ENCODE assay signal across 8 cellular contexts in the genomic region with DNA sequence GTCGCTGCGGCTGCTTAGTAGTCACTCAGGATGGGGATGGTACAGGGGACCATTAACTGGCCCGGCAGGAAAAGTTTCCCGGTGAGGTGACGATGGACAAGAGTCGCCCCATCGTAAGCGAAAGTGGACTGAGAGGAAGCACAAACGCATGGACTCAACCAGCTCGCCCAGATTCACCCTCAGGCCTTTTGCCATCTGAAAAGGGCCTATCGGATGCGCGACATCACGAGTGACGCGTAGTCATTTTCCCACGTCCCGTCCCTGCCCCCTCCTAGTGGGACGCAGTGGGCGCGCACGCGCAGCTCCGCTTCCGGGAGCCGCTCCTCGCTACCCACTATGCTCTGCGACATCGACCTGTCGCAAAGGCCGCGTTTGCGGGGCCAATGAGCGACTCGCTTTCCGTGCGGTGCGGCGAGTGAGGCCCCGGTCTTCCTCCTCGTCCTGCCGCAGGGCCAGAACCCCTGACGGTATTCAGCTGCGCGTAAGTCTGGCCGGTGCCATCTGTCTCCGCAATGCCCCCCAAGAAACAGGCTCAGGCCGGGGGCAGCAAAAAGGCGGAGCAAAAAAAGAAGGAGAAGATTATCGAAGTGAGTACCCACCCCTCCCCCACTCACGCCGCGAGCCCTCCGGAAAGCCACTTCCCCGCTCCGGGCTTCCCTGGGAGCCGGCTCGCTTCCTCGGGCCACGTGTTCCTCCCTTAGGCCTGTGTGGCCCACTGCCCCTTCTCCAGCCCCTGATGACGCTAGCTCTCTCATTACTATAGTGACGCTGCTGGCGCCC. TPM values are rescaled to one million over a fixed set of nuclear protein-coding genes. Genes with fewer than 3 reads are reported as not detected.
A peak's percentile ranks its signal among the peaks of the same experiment; 100 is the strongest.
DNase-seq lines count a peak whose midpoint lies in the region; ATAC-seq and TF ChIP-seq lines count a peak whose summit lies in the region.

A gene (plus strand): TSS at position 390 of the 780 bp plus-strand sequence. CDS start 123 bp downstream, at position 513.

- no peak for TF ChIP-seq CTCF in HFFc6 (IDR thresholded peaks at IDR 0.05)
- TF ChIP-seq CTCF in NB4 (IDR thresholded peaks at IDR 0.05; ENCODE audit: low read depth, low read length), result no peak
- no peak for TF ChIP-seq CTCF in suprapubic skin (IDR thresholded peaks at IDR 0.05)

- DNase-seq in GM04504 (ENCODE audit: low read depth), result peak; percentile 98
- peak; percentile 98 for DNase-seq in HFFc6
- DNase-seq in NB4 (ENCODE audit: low read depth), result peak; percentile 98
- peak; percentile 96 for DNase-seq in germinal center (ENCODE audit: low spot score)
- DNase-seq in nucleus accumbens (lab: John Stamatoyannopoulos, UW), result peak; percentile 66 to 98 (median 94)
- DNase-seq in suprapubic skin (ENCODE audit: low spot score in 2 of 2), result peak; percentile 97 to 98

- no peaks in the 10 kb centered on the region for H3K27me3 ChIP-seq in suprapubic skin

- H3K4me1 Mint-ChIP-seq in HFFc6 (ENCODE audit: low read depth), result peaks cover 63% of the 10 kb centered on the region
- H3K4me1 Mint-ChIP-seq in activated naive CD4-positive, alpha-beta T cell treated with anti-CD3 and anti-CD28 coated beads, Interleukin-2, amount 50 U/mL, for 24 hours, result peaks cover 74% of the 10 kb centered on the region

- peaks cover 4% of the 10 kb centered on the region for H3K27me3 Mint-ChIP-seq in HFFc6 (ENCODE audit: insufficient read depth)
- no peaks in the 10 kb centered on the region for H3K27me3 Mint-ChIP-seq in activated naive CD4-positive, alpha-beta T cell treated with anti-CD3 and anti-CD28 coated beads, Interleukin-2, amount 50 U/mL, for 24 hours

- H3K27ac Mint-ChIP-seq in HFFc6, result peak within 1 kb of the TSS; percentile 100
- peak within 1 kb of the TSS; percentile 100 for H3K27ac Mint-ChIP-seq in activated naive CD4-positive, alpha-beta T cell treated with anti-CD3 and anti-CD28 coated beads, Interleukin-2, amount 50 U/mL, for 24 hours

- H3K4me3 Mint-ChIP-seq in HFFc6, result peak within 1 kb of the TSS; percentile 100
- H3K4me3 Mint-ChIP-seq in activated naive CD4-positive, alpha-beta T cell treated with anti-CD3 and anti-CD28 coated beads, Interleukin-2, amount 50 U/mL, for 24 hours, result peak within 1 kb of the TSS; percentile 100

- under 1% methylated on average over 52 of the region's 63 CpGs for WGBS in suprapubic skin

- ATAC-seq in SK-N-SH treated with all-trans-retinoic acid at 6 μM for 48 hours, result peak; percentile 92

- no peaks in the 10 kb centered on the region for H3K9me3 ChIP-seq in suprapubic skin

- H3K36me3 ChIP-seq in suprapubic skin, result no peaks in the 10 kb centered on the region

- H3K27ac ChIP-seq in suprapubic skin, result peak within 1 kb of the TSS; percentile 96

- peaks cover 10% of the 10 kb centered on the region for H3K36me3 Mint-ChIP-seq in HFFc6 (ENCODE audit: low read depth)
- H3K36me3 Mint-ChIP-seq in activated naive CD4-positive, alpha-beta T cell treated with anti-CD3 and anti-CD28 coated beads, Interleukin-2, amount 50 U/mL, for 24 hours, result peaks cover 10% of the 10 kb centered on the region

- no peak for TF ChIP-seq EP300 in suprapubic skin (IDR thresholded peaks at IDR 0.05)

- peak within 1 kb of the TSS; percentile 95 for H3K4me3 ChIP-seq in NB4 (ENCODE audit: low read depth, low read length)
- peak within 1 kb of the TSS; percentile 82 for H3K4me3 ChIP-seq in suprapubic skin

- peaks cover 56% of the 10 kb centered on the region for H3K4me1 ChIP-seq in suprapubic skin

- peak; percentile 76 for TF ChIP-seq POLR2A in NB4 (IDR thresholded peaks at IDR 0.05; ENCODE audit: extremely low read depth, insufficient read length)
- peak in 1 of 2 donors; percentile 82 for TF ChIP-seq POLR2A in suprapubic skin (IDR thresholded peaks at IDR 0.05)

- H3K9me3 Mint-ChIP-seq in HFFc6, result no peaks in the 10 kb centered on the region
- H3K9me3 Mint-ChIP-seq in activated naive CD4-positive, alpha-beta T cell treated with anti-CD3 and anti-CD28 coated beads, Interleukin-2, amount 50 U/mL, for 24 hours, result no peaks in the 10 kb centered on the region

TF ChIP-seq in SK-N-SH treated with all-trans-retinoic acid at 6 μM for 48 hours, 23 proteins besides CTCF, POLR2A, EP300 and RAD21:
- TF ChIP-seq, protein P1, sequence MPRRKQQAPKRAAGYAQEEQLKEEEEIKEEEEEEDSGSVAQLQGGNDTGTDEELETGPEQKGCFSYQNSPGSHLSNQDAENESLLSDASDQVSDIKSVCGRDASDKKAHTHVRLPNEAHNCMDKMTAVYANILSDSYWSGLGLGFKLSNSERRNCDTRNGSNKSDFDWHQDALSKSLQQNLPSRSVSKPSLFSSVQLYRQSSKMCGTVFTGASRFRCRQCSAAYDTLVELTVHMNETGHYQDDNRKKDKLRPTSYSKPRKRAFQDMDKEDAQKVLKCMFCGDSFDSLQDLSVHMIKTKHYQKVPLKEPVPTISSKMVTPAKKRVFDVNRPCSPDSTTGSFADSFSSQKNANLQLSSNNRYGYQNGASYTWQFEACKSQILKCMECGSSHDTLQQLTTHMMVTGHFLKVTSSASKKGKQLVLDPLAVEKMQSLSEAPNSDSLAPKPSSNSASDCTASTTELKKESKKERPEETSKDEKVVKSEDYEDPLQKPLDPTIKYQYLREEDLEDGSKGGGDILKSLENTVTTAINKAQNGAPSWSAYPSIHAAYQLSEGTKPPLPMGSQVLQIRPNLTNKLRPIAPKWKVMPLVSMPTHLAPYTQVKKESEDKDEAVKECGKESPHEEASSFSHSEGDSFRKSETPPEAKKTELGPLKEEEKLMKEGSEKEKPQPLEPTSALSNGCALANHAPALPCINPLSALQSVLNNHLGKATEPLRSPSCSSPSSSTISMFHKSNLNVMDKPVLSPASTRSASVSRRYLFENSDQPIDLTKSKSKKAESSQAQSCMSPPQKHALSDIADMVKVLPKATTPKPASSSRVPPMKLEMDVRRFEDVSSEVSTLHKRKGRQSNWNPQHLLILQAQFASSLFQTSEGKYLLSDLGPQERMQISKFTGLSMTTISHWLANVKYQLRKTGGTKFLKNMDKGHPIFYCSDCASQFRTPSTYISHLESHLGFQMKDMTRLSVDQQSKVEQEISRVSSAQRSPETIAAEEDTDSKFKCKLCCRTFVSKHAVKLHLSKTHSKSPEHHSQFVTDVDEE (CRISPR knock-in tag; IDR thresholded peaks at IDR 0.05), result 0 out of 2 replicates have a peak, but pooled peaks have one; percentile 18
- no peak for TF ChIP-seq ZFP3 (CRISPR knock-in tag; IDR thresholded peaks at IDR 0.05)
TF ChIP-seq in SK-N-SH treated with all-trans-retinoic acid at 6 μM for 48 hours: peak in this region for 1.

RNA-seq across cellular contexts. Expression of the gene that starts here (rescaled TPM):
- total RNA-seq in HFFc6 (2021; fragmentation: NEBNext Ultra II Directional; extraction: Animal tissue kit (Norgen Biotek cat#: 25700)), result 10 to 100 TPM; 57.8 to 67.7 (median 63.8) TPM
- 10 to 100 TPM; 41.8 to 66.5 (median 51.4) TPM for total RNA-seq in suprapubic skin

Comparison
In these comparisons a context has a peak if more than half of its experiments do, and no peak if none do; other contexts are left out.
1. Peak in every context shown above with its lines: DNase-seq, ATAC-seq, H3K4me3 ChIP-seq and H3K27ac ChIP-seq.